In genomic region chr2:7882296-7882695, GRCh38 we compare ENCODE assay signal across 30 cellular contexts.
"Had no signal": no experiment of that assay in that cellular context is flagged by ENCODE, and none has a peak within 500 bp of the region (broad histone marks: within the 10 kb centered on the region; RNA-seq: fewer than 3 reads in every experiment).

No MANE protein-coding gene starts in this region.

- H3K36me3 ChIP-seq: cardiac muscle cell, colonic mucosa, heart left ventricle, left lung, lower lobe of right lung, ovary, prostate gland, suprapubic skin, tibial artery had no signal

- H3K4me3 Mint-ChIP-seq: activated CD4-positive, alpha-beta T cell treated with anti-CD3 and anti-CD28 coated beads for 36 hours; activated CD8-positive, alpha-beta memory T cell treated with anti-CD3 and anti-CD28 coated beads, Interleukin-2, amount 10 ng/mL, durations not matched to agents 7 days and 5 days; activated CD8-positive, alpha-beta T cell treated with anti-CD3 and anti-CD28 coated beads, Interleukin-2, amount 10 ng/mL, durations not matched to agents 7 days and 5 days; activated naive CD8-positive, alpha-beta T cell; nephron progenitor cell; T-helper 2 cell treated with Interferon-gamma antibody and Interleukin-4, amounts not matched to agents 5 μg/mL and 100 μg/mL, for 36 hours had no signal

- H3K4me1 ChIP-seq: colonic mucosa, foreskin keratinocyte, left lung, prostate gland, suprapubic skin, tibial artery had no signal

- H3K4me3 ChIP-seq: cardiac muscle cell, colonic mucosa, dorsolateral prefrontal cortex, heart left ventricle, left lung, lower lobe of right lung, mucosa of descending colon, ovary, prostate gland, smooth muscle cell, suprapubic skin, tibial artery had no signal

- H3K27ac Mint-ChIP-seq: activated CD4-positive, alpha-beta T cell treated with anti-CD3 and anti-CD28 coated beads for 36 hours; activated CD8-positive, alpha-beta memory T cell treated with anti-CD3 and anti-CD28 coated beads, Interleukin-2, amount 10 ng/mL, durations not matched to agents 7 days and 5 days; activated CD8-positive, alpha-beta T cell treated with anti-CD3 and anti-CD28 coated beads, Interleukin-2, amount 10 ng/mL, durations not matched to agents 7 days and 5 days; activated naive CD8-positive, alpha-beta T cell; nephron progenitor cell; T-helper 2 cell treated with Interferon-gamma antibody and Interleukin-4, amounts not matched to agents 5 μg/mL and 100 μg/mL, for 36 hours had no signal

- H3K27me3 Mint-ChIP-seq: activated CD4-positive, alpha-beta T cell treated with anti-CD3 and anti-CD28 coated beads for 36 hours; activated CD8-positive, alpha-beta memory T cell treated with anti-CD3 and anti-CD28 coated beads, Interleukin-2, amount 10 ng/mL, durations not matched to agents 7 days and 5 days; activated naive CD8-positive, alpha-beta T cell had no signal

- ATAC-seq: activated CD8-positive, alpha-beta memory T cell treated with anti-CD3 and anti-CD28 coated beads, Interleukin-2, amount 10 ng/mL, durations not matched to agents 7 days and 5 days; activated CD8-positive, alpha-beta T cell treated with anti-CD3 and anti-CD28 coated beads, Interleukin-2, amount 10 ng/mL, durations not matched to agents 7 days and 5 days; foreskin keratinocyte; heart left ventricle; left lung; lower lobe of right lung; mucosa of descending colon had no signal

- FAIRE-seq: islet of Langerhans had no signal

- H3K27me3 ChIP-seq: colonic mucosa, dorsolateral prefrontal cortex, foreskin keratinocyte, left lung, ovary, suprapubic skin, tibial artery had no signal

- H3K36me3 Mint-ChIP-seq: activated naive CD8-positive, alpha-beta T cell had no signal

- H3K27ac ChIP-seq: cardiac muscle cell, colonic mucosa, dorsolateral prefrontal cortex, foreskin keratinocyte, heart left ventricle, left lung, lower lobe of right lung, ovary, prostate gland, suprapubic skin, tibial artery had no signal

- DNase-seq: activated CD4-positive, alpha-beta T cell treated with anti-CD3 and anti-CD28 coated beads for 36 hours; activated CD4-positive, CD25-positive, alpha-beta regulatory T cell; activated CD8-positive, alpha-beta memory T cell treated with anti-CD3 and anti-CD28 coated beads, Interleukin-2, amount 10 ng/mL, durations not matched to agents 7 days and 5 days; activated CD8-positive, alpha-beta T cell treated with anti-CD3 and anti-CD28 coated beads, Interleukin-2, amount 10 ng/mL, durations not matched to agents 7 days and 5 days; activated naive CD4-positive, alpha-beta T cell treated with Interleukin-2 at 50 U/mL for 16 hours; activated T-cell treated with anti-CD3 and anti-CD28 coated beads, Interleukin-2, amount 50 U/mL, for 48 hours; anterior cingulate cortex; cerebellar nuclear complex; colonic mucosa; dorsolateral prefrontal cortex; effector memory CD4-positive, alpha-beta T cell; foreskin keratinocyte; heart left ventricle; hypothalamus; left lung; lower lobe of right lung; mucosa of descending colon; nephron progenitor cell; ovary; stimulated activated CD4-positive, alpha-beta T cell treated with anti-CD3 and anti-CD28 coated beads, Interleukin-1b, Interleukin-23, amount 100 ng/mL, for 48 hours; stimulated activated naive CD4-positive, alpha-beta T cell; T-helper 1 cell; tibial artery had no signal

- H3K9me3 ChIP-seq: colonic mucosa, heart left ventricle, left lung, lower lobe of right lung, mucosa of descending colon, ovary, prostate gland, suprapubic skin, tibial artery had no signal

- H3K4me1 Mint-ChIP-seq: activated CD4-positive, alpha-beta T cell treated with anti-CD3 and anti-CD28 coated beads for 36 hours had no signal
